In genomic region chr12:15227004-15227679, GRCh38 we compare ENCODE assay signal across 8 cellular contexts. TPM values are rescaled to one million over a fixed set of nuclear protein-coding genes. Genes with fewer than 3 reads are reported as not detected.
DNase-seq lines count a peak whose midpoint lies in the region; ATAC-seq and TF ChIP-seq lines count a peak whose summit lies in the region.

No MANE protein-coding gene starts in this region.

- H3K79me2 ChIP-seq in MM.1S (ENCODE audit: low read length) = no peaks in the 10 kb centered on the region
- H3K79me2 ChIP-seq in hepatocyte = no peaks in the 10 kb centered on the region

- H3K27me3 Mint-ChIP-seq in stimulated activated naive B cell treated with anti-CD40 and anti-IgM and Interleukin-4, amounts not matched to agents 10 μg/mL and 1 μg/mL and 100 μg/mL, for 72 hours = peaks cover 40 to 60% of the 10 kb centered on the region in 2 donors
- H3K27me3 Mint-ChIP-seq in activated T-helper 1 cell treated with anti-CD3 and anti-CD28 coated beads, Interleukin-12 subunit alpha, Interleukin-12 subunit beta, Interleukin-2, Interleukin-4 antibody, amounts not matched to agents 30 ng/mL and 10 ng/mL and 1 ng/mL, durations not matched to agents 14 hours and 24 hours and 36 hours (ENCODE audit: insufficient read depth) = peaks cover 27% of the 10 kb centered on the region

- H3K9me3 ChIP-seq in MM.1S (replicated peaks; ENCODE audit: insufficient read depth, low read length) (no peaks in the 10 kb centered on the region), hepatocyte (ENCODE audit: low read depth) (no peaks in the 10 kb centered on the region)

- 18% methylated on average over 5 of the region's 5 CpGs for WGBS in hepatocyte (ENCODE audit: low lambda C conversion rate, missing lambda C conversion rate)

- no peaks in the 10 kb centered on the region for H4K20me1 ChIP-seq in MM.1S (ENCODE audit: insufficient read depth, low read length)
- no peaks in the 10 kb centered on the region for H4K20me1 ChIP-seq in hepatocyte (ENCODE audit: insufficient read depth, poor library complexity, severe bottlenecking)

- H3K27ac Mint-ChIP-seq in stimulated activated naive B cell treated with anti-CD40 and anti-IgM and Interleukin-4, amounts not matched to agents 10 μg/mL and 1 μg/mL and 100 μg/mL, for 72 hours = no peak overlapping the region
- no peak overlapping the region for H3K27ac Mint-ChIP-seq in activated T-helper 1 cell treated with anti-CD3 and anti-CD28 coated beads, Interleukin-12 subunit alpha, Interleukin-12 subunit beta, Interleukin-2, Interleukin-4 antibody, amounts not matched to agents 30 ng/mL and 10 ng/mL and 1 ng/mL, durations not matched to agents 14 hours and 24 hours and 36 hours

- no peaks in the 10 kb centered on the region for H3F3A ChIP-seq in MM.1S (ENCODE audit: insufficient read depth, low read length)

- no peaks in the 10 kb centered on the region for H3K9me2 ChIP-seq in MM.1S (replicated peaks; ENCODE audit: insufficient read depth, low read length)
- H3K9me2 ChIP-seq in hepatocyte (replicated peaks; ENCODE audit: insufficient read depth) = no peaks in the 10 kb centered on the region

- H3K4me3 ChIP-seq in MM.1S (ENCODE audit: low read length) = no peak overlapping the region
- no peak overlapping the region for H3K4me3 ChIP-seq in hepatocyte

- H3K4me1 Mint-ChIP-seq in stimulated activated naive B cell treated with anti-CD40 and anti-IgM and Interleukin-4, amounts not matched to agents 10 μg/mL and 1 μg/mL and 100 μg/mL, for 72 hours = no peaks in the 10 kb centered on the region
- H3K4me1 Mint-ChIP-seq in activated T-helper 1 cell treated with anti-CD3 and anti-CD28 coated beads, Interleukin-12 subunit alpha, Interleukin-12 subunit beta, Interleukin-2, Interleukin-4 antibody, amounts not matched to agents 30 ng/mL and 10 ng/mL and 1 ng/mL, durations not matched to agents 14 hours and 24 hours and 36 hours (ENCODE audit: low read depth) = no peaks in the 10 kb centered on the region

- H2AFZ ChIP-seq in MM.1S (ENCODE audit: low read length) = no peak overlapping the region
- H2AFZ ChIP-seq in hepatocyte = no peak overlapping the region

- ATAC-seq in GM18519 (IDR thresholded peaks at IDR 0.05; ENCODE audit: low FRiP score, unreplicated experiment) (peak; percentile 62), GM21423 (IDR thresholded peaks at IDR 0.05; ENCODE audit: unreplicated experiment) (no peak)
- ATAC-seq in stimulated activated naive B cell treated with anti-CD40 and anti-IgM and Interleukin-4, amounts not matched to agents 10 μg/mL and 1 μg/mL and 100 μg/mL, for 72 hours (replicated peaks) = peak; percentile 63 to 65

- peaks cover 12% of the 10 kb centered on the region; the same call in 1 of the 2 replicates for H3K27me3 ChIP-seq in MM.1S (replicated peaks; ENCODE audit: insufficient read depth, low read length)
- H3K27me3 ChIP-seq in hepatocyte = no peaks in the 10 kb centered on the region

- no peak overlapping the region for H3K27ac ChIP-seq in C4-2B
- no peak overlapping the region for H3K27ac ChIP-seq in MM.1S (ENCODE audit: low read length)
- no peak overlapping the region for H3K27ac ChIP-seq in hepatocyte

- H3K9ac ChIP-seq in MM.1S (ENCODE audit: low read length) = no peak overlapping the region

- no peak overlapping the region for H3K4me2 ChIP-seq in MM.1S (ENCODE audit: low read depth, low read length)
- H3K4me2 ChIP-seq in hepatocyte = no peak overlapping the region

- intact Hi-C loops in activated T-helper 1 cell treated with anti-CD3 and anti-CD28 coated beads, Interleukin-12 subunit alpha, Interleukin-12 subunit beta, Interleukin-2, Interleukin-4 antibody, amounts not matched to agents 30 ng/mL and 10 ng/mL and 1 ng/mL, durations not matched to agents 14 hours and 24 hours and 36 hours (cut with micrococcal nuclease) = loop anchor here (1.0 kb wide), 2 partner anchors 42 to 357 kb away; no protein-coding TSS in a partner anchor

- H3K4me1 ChIP-seq in MM.1S (ENCODE audit: low read length) = peaks cover 6% of the 10 kb centered on the region
- H3K4me1 ChIP-seq in hepatocyte (ENCODE audit: insufficient read depth) = no peaks in the 10 kb centered on the region

- TF ChIP-seq CTCF in C4-2B (conservative IDR thresholded peaks at IDR 0.05) (peak; percentile 86), MM.1S (IDR thresholded peaks at IDR 0.05; ENCODE audit: low read length) (peak; percentile 51), hepatocyte (IDR thresholded peaks at IDR 0.05; ENCODE audit: poor library complexity) (peak; percentile 60)

- no peaks in the 10 kb centered on the region for H3K36me3 Mint-ChIP-seq in stimulated activated naive B cell treated with anti-CD40 and anti-IgM and Interleukin-4, amounts not matched to agents 10 μg/mL and 1 μg/mL and 100 μg/mL, for 72 hours
- H3K36me3 Mint-ChIP-seq in activated T-helper 1 cell treated with anti-CD3 and anti-CD28 coated beads, Interleukin-12 subunit alpha, Interleukin-12 subunit beta, Interleukin-2, Interleukin-4 antibody, amounts not matched to agents 30 ng/mL and 10 ng/mL and 1 ng/mL, durations not matched to agents 14 hours and 24 hours and 36 hours (ENCODE audit: low read depth) = no peaks in the 10 kb centered on the region

- DNase-seq in MM.1S (peak; percentile 18), amniotic stem cell (lab: John Stamatoyannopoulos, UW) (peak; percentile 17), hepatocyte (ENCODE audit: low spot score) (peak; percentile 67)
- DNase-seq in stimulated activated naive B cell treated with anti-CD40 and anti-IgM and Interleukin-4, amounts not matched to agents 10 μg/mL and 1 μg/mL and 100 μg/mL, for 72 hours = no peak
- no peak for DNase-seq in activated T-helper 1 cell treated with anti-CD3 and anti-CD28 coated beads, Interleukin-12 subunit alpha, Interleukin-12 subunit beta, Interleukin-2, Interleukin-4 antibody, amounts not matched to agents 30 ng/mL and 10 ng/mL and 1 ng/mL, durations not matched to agents 14 hours and 24 hours and 36 hours (ENCODE audit: low spot score)

- H3K36me3 ChIP-seq in MM.1S (replicated peaks; ENCODE audit: insufficient read depth, low read length) (no peaks in the 10 kb centered on the region), hepatocyte (replicated peaks; ENCODE audit: insufficient read depth, low read depth) (no peaks in the 10 kb centered on the region)

- no peak overlapping the region for H3K4me3 Mint-ChIP-seq in stimulated activated naive B cell treated with anti-CD40 and anti-IgM and Interleukin-4, amounts not matched to agents 10 μg/mL and 1 μg/mL and 100 μg/mL, for 72 hours
- H3K4me3 Mint-ChIP-seq in activated T-helper 1 cell treated with anti-CD3 and anti-CD28 coated beads, Interleukin-12 subunit alpha, Interleukin-12 subunit beta, Interleukin-2, Interleukin-4 antibody, amounts not matched to agents 30 ng/mL and 10 ng/mL and 1 ng/mL, durations not matched to agents 14 hours and 24 hours and 36 hours = no peak overlapping the region

- no peaks in the 10 kb centered on the region for H3K9me3 Mint-ChIP-seq in stimulated activated naive B cell treated with anti-CD40 and anti-IgM and Interleukin-4, amounts not matched to agents 10 μg/mL and 1 μg/mL and 100 μg/mL, for 72 hours
- no peaks in the 10 kb centered on the region for H3K9me3 Mint-ChIP-seq in activated T-helper 1 cell treated with anti-CD3 and anti-CD28 coated beads, Interleukin-12 subunit alpha, Interleukin-12 subunit beta, Interleukin-2, Interleukin-4 antibody, amounts not matched to agents 30 ng/mL and 10 ng/mL and 1 ng/mL, durations not matched to agents 14 hours and 24 hours and 36 hours

RNA-seq across cellular contexts. Expression of gene RERG, which starts 5.9 kb away (rescaled TPM):
- total RNA-seq in hepatocyte = 7.0 and 7.9 TPM in 2 replicates
- 1.3 and 3.4 TPM in 2 replicates for polyA plus RNA-seq in hepatocyte
- total RNA-seq in activated T-helper 1 cell treated with anti-CD3 and anti-CD28 coated beads, Interleukin-12 subunit alpha, Interleukin-12 subunit beta, Interleukin-2, Interleukin-4 antibody, amounts not matched to agents 30 ng/mL and 10 ng/mL and 1 ng/mL, durations not matched to agents 14 hours and 24 hours and 36 hours = not detected in 2 replicates

Comparison
In these comparisons a context has a peak if more than half of its experiments do, and no peak if none do; other contexts are left out.
1. DNase-seq: peak in MM.1S (single experiment), amniotic stem cell (single experiment) and hepatocyte (single experiment); none in stimulated activated naive B cell treated with anti-CD40 and anti-IgM and Interleukin-4, amounts not matched to agents 10 μg/mL and 1 μg/mL and 100 μg/mL, for 72 hours (single experiment) and activated T-helper 1 cell treated with anti-CD3 and anti-CD28 coated beads, Interleukin-12 subunit alpha, Interleukin-12 subunit beta, Interleukin-2, Interleukin-4 antibody, amounts not matched to agents 30 ng/mL and 10 ng/mL and 1 ng/mL, durations not matched to agents 14 hours and 24 hours and 36 hours (single experiment).
2. Peak in every context shown above with its lines, with median percentiles within 50 percentile points of each other: CTCF ChIP-seq.